Comparison of ENCODE assay signal across 23 cellular contexts in the genomic region with DNA sequence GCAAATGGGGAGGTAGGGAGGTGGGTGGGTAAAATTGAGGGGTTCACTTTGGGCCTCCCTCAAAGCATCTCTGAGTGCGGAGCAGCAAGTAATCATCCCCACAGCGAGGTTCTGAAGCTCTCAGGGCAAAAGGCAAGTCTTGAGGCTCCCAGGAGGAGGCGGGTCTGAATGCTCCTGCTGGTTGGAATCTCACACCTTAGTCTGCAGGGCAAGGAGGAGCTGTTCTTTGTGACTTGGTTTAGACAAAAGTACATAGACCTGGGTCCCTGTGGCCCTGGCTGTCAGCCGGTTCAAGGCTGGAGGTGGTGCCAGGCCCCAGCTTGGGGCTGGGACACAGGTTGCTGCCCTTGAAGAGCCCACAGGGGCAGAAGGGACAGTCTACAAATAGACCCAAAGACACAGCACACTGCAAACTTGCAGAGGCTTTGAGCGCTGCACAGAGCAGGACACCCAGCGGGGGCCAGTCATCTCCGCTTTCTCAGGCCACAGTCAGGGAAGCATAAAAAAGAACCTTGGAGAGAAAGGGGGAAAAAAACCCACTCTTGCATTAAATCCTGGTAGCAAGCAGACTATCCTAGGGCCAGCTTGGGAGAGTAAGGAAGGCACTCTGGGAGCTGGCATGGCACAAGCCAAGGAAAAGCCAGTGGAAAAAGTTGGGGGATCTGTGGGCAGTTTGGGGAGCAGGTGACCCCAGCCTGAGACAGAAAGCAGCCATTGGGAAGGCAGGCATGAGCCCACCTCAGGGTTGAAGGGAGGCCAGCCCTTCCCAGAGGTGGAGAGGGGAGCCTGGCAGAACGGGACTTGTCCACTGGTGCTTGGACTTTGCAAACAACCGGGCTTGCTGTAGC. TPM values are rescaled to one million over a fixed set of nuclear protein-coding genes. Genes with fewer than 3 reads are reported as not detected.
DNase-seq lines count a peak whose midpoint lies in the region; ATAC-seq, FAIRE-seq and TF ChIP-seq lines count a peak whose summit lies in the region.
"Had no signal": no experiment of that assay in that cellular context is flagged by ENCODE, and none has a peak within 500 bp of the region (broad histone marks: within the 10 kb centered on the region; RNA-seq: fewer than 3 reads in every experiment).

No MANE protein-coding gene starts in this region.

- CTCF ChIA-PET in K562 (lab: Yijun Ruan, JAX; ENCODE audit: low intra/inter-chr PET ratio): no interaction called here

- TF ChIP-seq CTCF in K562 (IDR thresholded peaks at IDR 0.05 in 2 of 3, conservative IDR thresholded peaks at IDR 0.05 in 1 of 3; ENCODE audit: insufficient read depth in 2 of 3, low read depth in 1 of 3, low read length in 3 of 3) (no peak), left ventricle myocardium inferior (IDR thresholded peaks at IDR 0.05; ENCODE audit: borderline replicate concordance) (no peak)

- H2BK12ac ChIP-seq in neuronal stem cell (ENCODE audit: low read length): peak overlapping the region; percentile 14

- H3K18ac ChIP-seq in neuronal stem cell (ENCODE audit: low read length): no peak overlapping the region

- H3K14ac ChIP-seq in neuronal stem cell (ENCODE audit: low read length): no peak overlapping the region

- no peak overlapping the region for H4K8ac ChIP-seq in neuronal stem cell (ENCODE audit: low read depth, low read length)

- BruUV-seq in K562 (replicated peaks; lab: Mats Ljungman, UMichigan): no TSS peak

- H3K4ac ChIP-seq in neuronal stem cell (ENCODE audit: low read length): no peak overlapping the region

- intact Hi-C loops in K562 (cut with micrococcal nuclease) (no loop called here), left ventricle myocardium inferior (cut with micrococcal nuclease) (no loop called here)

- no peak overlapping the region for H2BK120ac ChIP-seq in neuronal stem cell (ENCODE audit: low read depth, low read length)

- H3K36me3 ChIP-seq in K562 (ENCODE audit: control insufficient read depth, insufficient read depth, low read length) (peaks cover 5% of the 10 kb centered on the region; the same call in 2 of the 3 replicates), left ventricle myocardium inferior (no peaks in the 10 kb centered on the region), neuronal stem cell (replicated peaks in 1 of 2; ENCODE audit: control insufficient read depth in 2 of 2, insufficient read depth in 2 of 2, low read length in 2 of 2) (no peaks in the 10 kb centered on the region)

- DNase-seq in K562 (ENCODE audit: extremely low read depth in 1 of 4, low spot score in 3 of 4): peak in 2 of 4 experiments; percentile 51 to 52
- DNase-seq in left ventricle myocardium inferior: peak; percentile 45
- no peak for DNase-seq in neuronal stem cell (ENCODE audit: low spot score)
- no peak for DNase-seq in stimulated activated naive CD8-positive, alpha-beta T cell treated with anti-CD3 and anti-CD28 coated beads, Interleukin-15, amount 100 ng/mL, for 72 hours
- no peak for DNase-seq in NCI-H146 (lab: John Stamatoyannopoulos, UW)
- DNase-seq in activated naive CD4-positive, alpha-beta T cell treated with anti-CD3 and anti-CD28 coated beads, Interleukin-2, amount 50 U/mL, for 16 hours: no peak
- DNase-seq: activated CD4-positive, alpha-beta T cell treated with anti-CD3 and anti-CD28 coated beads, Interleukin-2, amount 50 U/mL, for 48 hours; activated gamma-delta T cell; NCI-H187; NCI-H226; stimulated activated CD4-positive, alpha-beta T cell treated with anti-CD3 and anti-CD28 coated beads, Interleukin-15, amount 100 ng/mL, for 24 hours; T-helper 2 cell had no signal

- H3K27ac ChIP-seq in K562 (ENCODE audit: extremely low read depth, low read depth, low read length): peak overlapping the region; percentile 94
- peak overlapping the region; percentile 96 for H3K27ac ChIP-seq in left ventricle myocardium inferior (replicated peaks)
- no peak overlapping the region for H3K27ac ChIP-seq in neuronal stem cell (replicated peaks; ENCODE audit: low read length)
- H3K27ac ChIP-seq: epithelial cell of prostate, KMS-11 had no signal

- H2BK15ac ChIP-seq in neuronal stem cell (ENCODE audit: low read length): peak overlapping the region; percentile 31

- H3K79me2 ChIP-seq in K562 (ENCODE audit: control insufficient read depth, insufficient read depth, low read length): peaks cover 39% of the 10 kb centered on the region

- no peak overlapping the region for H2AK5ac ChIP-seq in neuronal stem cell (ENCODE audit: low read depth, low read length)

- no peak overlapping the region for H4K91ac ChIP-seq in neuronal stem cell (ENCODE audit: low read depth, low read length, poor library complexity)

- no peak for TF ChIP-seq RAD21 in K562 (CRISPR knock-in tag; conservative IDR thresholded peaks at IDR 0.05 in 1 of 2, IDR thresholded peaks at IDR 0.05 in 1 of 2)

- 69% methylated on average over 9 of the region's 9 CpGs for WGBS in K562 (ENCODE audit: insufficient coverage, low coverage, missing lambda C conversion rate)
- no CpG with 5 or more reads among the region's 9 CpGs for WGBS in neuronal stem cell (ENCODE audit: extremely low coverage in 2 of 2, insufficient read length in 2 of 2, insufficient replicate concordance in 1 of 2), 2 donors

- no peak for TF ChIP-seq EP300 in K562 (IDR thresholded peaks at IDR 0.05; ENCODE audit: low read length)

- H3K27me3 ChIP-seq in K562 (ENCODE audit: control insufficient read depth in 2 of 2, insufficient read depth in 2 of 2, low read length in 2 of 2) (no peaks in the 10 kb centered on the region), left ventricle myocardium inferior (ENCODE audit: low read depth) (no peaks in the 10 kb centered on the region), neuronal stem cell (ENCODE audit: control insufficient read depth in 3 of 3, insufficient read depth in 3 of 3, low read depth in 1 of 3, low read length in 3 of 3) (peaks cover 0 to 5% (median 0%) of the 10 kb centered on the region in 3 experiments)

- H3K23ac ChIP-seq in neuronal stem cell (ENCODE audit: low read depth, low read length, poor library complexity): no peak overlapping the region

- in situ Hi-C loops in K562 (cut with MboI): no loop called here

- H3K79me1 ChIP-seq in neuronal stem cell (ENCODE audit: low read depth, low read length): no peaks in the 10 kb centered on the region

- H3K9me3 Mint-ChIP-seq in stimulated activated naive CD8-positive, alpha-beta T cell treated with anti-CD3 and anti-CD28 coated beads, Interleukin-15, amount 100 ng/mL, for 72 hours: no peaks in the 10 kb centered on the region
- H3K9me3 Mint-ChIP-seq: mesothelial cell of epicardium, neural crest cell had no signal

- H3K4me1 ChIP-seq in K562 (replicated peaks in 1 of 2; ENCODE audit: control insufficient read depth in 2 of 2, insufficient read depth in 2 of 2, low read length in 2 of 2) (peaks cover 42 to 51% of the 10 kb centered on the region in 2 experiments), left ventricle myocardium inferior (peaks cover 85% of the 10 kb centered on the region), neuronal stem cell (ENCODE audit: control insufficient read depth in 2 of 2, insufficient read depth in 1 of 2, low read depth in 1 of 2, low read length in 2 of 2) (peaks cover 0 to 22% of the 10 kb centered on the region in 2 donors)

- H3K9ac ChIP-seq in K562 (ENCODE audit: insufficient read depth in 1 of 2, low read depth in 2 of 2, low read length in 2 of 2): peak overlapping the region; percentile 90 to 94
- no peak overlapping the region for H3K9ac ChIP-seq in neuronal stem cell (ENCODE audit: low read depth, low read length, poor library complexity)
- H3K9ac ChIP-seq: KMS-11 had no signal

- H3K4me3 Mint-ChIP-seq in stimulated activated naive CD8-positive, alpha-beta T cell treated with anti-CD3 and anti-CD28 coated beads, Interleukin-15, amount 100 ng/mL, for 72 hours: no peak overlapping the region
- H3K4me3 Mint-ChIP-seq: mesothelial cell of epicardium, neural crest cell had no signal

- H3K9me1 ChIP-seq in K562 (ENCODE audit: control insufficient read depth, insufficient read depth, low read length): no peaks in the 10 kb centered on the region

- H3K9me3 ChIP-seq in K562 (replicated peaks; ENCODE audit: control insufficient read depth, insufficient read depth, low read depth, low read length) (no peaks in the 10 kb centered on the region), left ventricle myocardium inferior (replicated peaks) (no peaks in the 10 kb centered on the region), neuronal stem cell (replicated peaks in 1 of 2; ENCODE audit: control insufficient read depth in 2 of 2, insufficient read depth in 1 of 2, low read depth in 1 of 2, low read length in 2 of 2) (no peaks in the 10 kb centered on the region)

- no peak for FAIRE-seq in K562 (lab: Jason Lieb, UNC)

- ATAC-seq in K562: peak; percentile 16
- no peak for ATAC-seq in stimulated activated naive CD8-positive, alpha-beta T cell treated with anti-CD3 and anti-CD28 coated beads, Interleukin-15, amount 100 ng/mL, for 72 hours
- ATAC-seq in GM21737 (IDR thresholded peaks at IDR 0.05; ENCODE audit: unreplicated experiment): no peak
- ATAC-seq: HCT116, Panc1 had no signal

- POLR2A ChIA-PET in K562 (lab: Yijun Ruan, JAX): interaction anchor here (0.8 to 1.9 kb wide), 10 partner anchors 10 to 316 kb away, joined by 3 to 7 read pairs (median 4); no protein-coding TSS in a partner anchor

- no peak for TF ChIP-seq POLR2A in K562 (conservative IDR thresholded peaks at IDR 0.05)

- H3K27ac Mint-ChIP-seq in stimulated activated naive CD8-positive, alpha-beta T cell treated with anti-CD3 and anti-CD28 coated beads, Interleukin-15, amount 100 ng/mL, for 72 hours: no peak overlapping the region
- H3K27ac Mint-ChIP-seq: mesothelial cell of epicardium had no signal

- H3K4me2 ChIP-seq in K562 (ENCODE audit: insufficient read depth, low read length) (peak overlapping the region; percentile 97), neuronal stem cell (ENCODE audit: insufficient read depth, low read length, poor library complexity, severe bottlenecking) (no peak overlapping the region)
- H3K4me2 ChIP-seq: KMS-11 had no signal

- H2AFZ ChIP-seq in K562 (ENCODE audit: low read depth, low read length) (peak overlapping the region; percentile 98), neuronal stem cell (ENCODE audit: low read length) (no peak overlapping the region)

- H3K4me3 ChIP-seq in K562 (peak overlapping the region; percentile 38; the same call in 1 of the 2 replicates), left ventricle myocardium inferior (peak overlapping the region; percentile 73), neuronal stem cell (ENCODE audit: low read length in 2 of 2) (no peak overlapping the region)

- H2BK5ac ChIP-seq in neuronal stem cell (ENCODE audit: low read length): no peak overlapping the region

- no peaks in the 10 kb centered on the region for H3K4me1 Mint-ChIP-seq in stimulated activated naive CD8-positive, alpha-beta T cell treated with anti-CD3 and anti-CD28 coated beads, Interleukin-15, amount 100 ng/mL, for 72 hours

- H3K27me3 Mint-ChIP-seq in stimulated activated naive CD8-positive, alpha-beta T cell treated with anti-CD3 and anti-CD28 coated beads, Interleukin-15, amount 100 ng/mL, for 72 hours: peaks cover 3% of the 10 kb centered on the region

- no peaks in the 10 kb centered on the region for H4K20me1 ChIP-seq in K562 (replicated peaks; ENCODE audit: control insufficient read depth, insufficient read depth, low read length)

RNA-seq across cellular contexts. Expression of a gene that starts 0.9 kb away (rescaled TPM):
- total RNA-seq in K562 (2011; cell fraction: chromatin; rRNA removed; ENCODE audit: low replicate concordance): 9.0 and 13.8 TPM in 2 replicates
- total RNA-seq in K562 (2011; cell fraction: nucleolus; rRNA removed): 5.0 and 7.8 TPM in 2 replicates
- total RNA-seq in K562 (2011; cell fraction: nucleoplasm; rRNA removed): 6.0 and 7.1 TPM in 2 replicates
- total RNA-seq in K562 (2014; rRNA removed) (1.1 and 1.7 TPM in 2 replicates), K562 (2014; rRNA removed; fragmentation: Illumina TruSeq; extraction: Trizol) (1.7 and 2.2 TPM in 2 replicates), K562 (2015; rRNA removed; fragmentation: Illumina TruSeq; extraction: Trizol) (1.5 and 2.4 TPM in 2 replicates), K562 (2021) (4.5 and 4.9 TPM in 2 replicates), left ventricle myocardium inferior (136 TPM)
- polyA plus RNA-seq in K562 (2011; rRNA removed) (0.89 and 1.0 TPM in 2 replicates), K562 (2014; fragmentation: Illumina TruSeq; extraction: Trizol) (2.1 and 2.5 TPM in 2 replicates), K562 (2014; fragmentation: Nextera tagmentation; extraction: Ambion mirVana) (under 1 TPM; 0.06 to 0.30 TPM), K562 (2014; rRNA removed) (1.1 and 1.3 TPM in 2 replicates)
- 0.71 and 1.0 TPM in 2 replicates for polyA plus RNA-seq in K562 (2011; cell fraction: cytosol; rRNA removed)
- 2.5 and 5.7 TPM in 2 replicates for polyA plus RNA-seq in K562 (2011; cell fraction: nucleus; rRNA removed)
- 2.2 TPM in 2 replicates for polyA plus RNA-seq in K562 (2012)
- 3.6 TPM in 2 replicates for polyA minus RNA-seq in K562 (2011; rRNA and poly(A)+ RNA removed)
- polyA minus RNA-seq in K562 (2011; cell fraction: cytosol; rRNA and poly(A)+ RNA removed): 2.8 and 3.1 TPM in 2 replicates
- 5.8 and 7.6 TPM in 2 replicates for polyA minus RNA-seq in K562 (2011; cell fraction: nucleus; rRNA and poly(A)+ RNA removed)
- polyA plus RNA-seq in neuronal stem cell (2013, experiment 1 of 2): 0.01 TPM
- polyA plus RNA-seq in neuronal stem cell (2013, experiment 2 of 2): 0.03 TPM
- total RNA-seq: Daoy, dermis microvascular lymphatic vessel endothelial cell, fibroblast of villous mesenchyme, HT-29, mesothelial cell of epicardium, neural crest cell had no signal

Comparison
In these comparisons a context has a peak if more than half of its experiments do, and no peak if none do; other contexts are left out.
1. H3K4me3 ChIP-seq: peak in K562 (single experiment) and left ventricle myocardium inferior (single experiment); none in neuronal stem cell (0 of 2).